27 cellular contexts compared by ENCODE assay signal in the genomic region with DNA sequence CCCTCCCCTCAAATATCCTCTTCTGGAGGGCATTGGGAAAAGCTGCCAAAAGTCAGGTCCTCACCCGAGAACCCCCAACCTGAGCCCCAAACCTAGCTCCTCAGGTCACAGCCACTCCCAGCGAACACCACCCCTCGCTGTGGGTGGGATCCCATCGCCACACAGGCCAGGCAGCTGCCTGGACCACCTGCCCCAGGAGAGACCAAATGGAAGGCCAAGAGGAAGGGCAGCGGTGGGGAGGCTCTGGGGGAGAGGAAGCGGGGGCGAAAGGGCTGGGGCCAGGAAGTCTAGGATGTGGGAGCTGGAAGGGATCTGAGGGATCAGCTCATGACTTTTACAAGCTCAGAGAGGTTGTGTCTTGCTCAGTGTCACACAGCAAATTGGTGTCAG. TPM values are rescaled to one million over a fixed set of nuclear protein-coding genes. Genes with fewer than 3 reads are reported as not detected.
"Had no signal": no experiment of that assay in that cellular context is flagged by ENCODE, and none has a peak within 500 bp of the region (broad histone marks: within the 10 kb centered on the region; RNA-seq: fewer than 3 reads in every experiment).

No MANE protein-coding gene starts in this region.

- H3K36me3 ChIP-seq: ascending aorta, MG63, Peyer's patch had no signal

- H3K36me3 Mint-ChIP-seq: activated CD8-positive, alpha-beta memory T cell treated with anti-CD3 and anti-CD28 coated beads, Interleukin-2, amount 10 ng/mL, durations not matched to agents 7 days and 5 days; activated naive CD4-positive, alpha-beta T cell treated with anti-CD3 and anti-CD28 coated beads, Interleukin-2, amount 50 U/mL, for 72 hours had no signal

- H3K27me3 ChIP-seq: ascending aorta, body of pancreas, MG63, Peyer's patch had no signal

- H3K4me1 Mint-ChIP-seq: activated CD8-positive, alpha-beta memory T cell treated with anti-CD3 and anti-CD28 coated beads, Interleukin-2, amount 10 ng/mL, durations not matched to agents 7 days and 5 days; activated naive CD8-positive, alpha-beta T cell treated with anti-CD3 and anti-CD28 coated beads, Interleukin-2, amount 50 U/mL, for 24 hours had no signal

- H3K4me3 Mint-ChIP-seq: activated CD8-positive, alpha-beta memory T cell treated with anti-CD3 and anti-CD28 coated beads, Interleukin-2, amount 10 ng/mL, durations not matched to agents 7 days and 5 days; activated naive CD8-positive, alpha-beta T cell treated with anti-CD3 and anti-CD28 coated beads, Interleukin-2, amount 50 U/mL, for 24 hours; activated T-cell treated with anti-CD3 and anti-CD28 coated beads, Interleukin-2, amount 50 U/mL, for 24 hours; T-helper 1 cell treated with Interleukin-12 subunit alpha and Interleukin-12 subunit beta and Interleukin-4 antibody, amounts not matched to agents 30 μg/mL and 1 μg/mL, for 36 hours had no signal

- H3K27ac Mint-ChIP-seq: activated CD8-positive, alpha-beta memory T cell treated with anti-CD3 and anti-CD28 coated beads, Interleukin-2, amount 10 ng/mL, durations not matched to agents 7 days and 5 days; activated naive CD4-positive, alpha-beta T cell treated with anti-CD3 and anti-CD28 coated beads, Interleukin-2, amount 50 U/mL, for 72 hours; activated naive CD8-positive, alpha-beta T cell treated with anti-CD3 and anti-CD28 coated beads, Interleukin-2, amount 50 U/mL, for 24 hours; activated T-cell treated with anti-CD3 and anti-CD28 coated beads, Interleukin-2, amount 50 U/mL, for 24 hours; T-helper 1 cell treated with Interleukin-12 subunit alpha and Interleukin-12 subunit beta and Interleukin-4 antibody, amounts not matched to agents 30 μg/mL and 1 μg/mL, for 36 hours had no signal

- H3K4me3 ChIP-seq: ascending aorta, body of pancreas, MG63, Peyer's patch had no signal

- H3K9me3 ChIP-seq: ascending aorta, body of pancreas, MG63, Peyer's patch had no signal

- H3K9me3 Mint-ChIP-seq: activated naive CD4-positive, alpha-beta T cell treated with anti-CD3 and anti-CD28 coated beads, Interleukin-2, amount 50 U/mL, for 72 hours; activated naive CD8-positive, alpha-beta T cell treated with anti-CD3 and anti-CD28 coated beads, Interleukin-2, amount 50 U/mL, for 24 hours; activated T-cell treated with anti-CD3 and anti-CD28 coated beads, Interleukin-2, amount 50 U/mL, for 24 hours; T-helper 1 cell treated with Interleukin-12 subunit alpha and Interleukin-12 subunit beta and Interleukin-4 antibody, amounts not matched to agents 30 μg/mL and 1 μg/mL, for 36 hours had no signal

- H3K27ac ChIP-seq: ascending aorta, body of pancreas, Peyer's patch, RWPE1 had no signal

- ATAC-seq: activated CD4-positive, CD25-positive, alpha-beta regulatory T cell treated with anti-CD3 and anti-CD28 coated beads, Interleukin-2, amount 50 U/mL, for 24 hours; activated CD8-positive, alpha-beta memory T cell treated with anti-CD3 and anti-CD28 coated beads, Interleukin-2, amount 10 ng/mL, durations not matched to agents 7 days and 5 days; activated naive CD4-positive, alpha-beta T cell treated with anti-CD3 and anti-CD28 coated beads, Interleukin-2, amount 50 U/mL, for 72 hours; activated naive CD8-positive, alpha-beta T cell treated with anti-CD3 and anti-CD28 coated beads, Interleukin-2, amount 50 U/mL, for 24 hours; body of pancreas had no signal

- H3K4me1 ChIP-seq: Peyer's patch had no signal

- DNase-seq: activated CD4-positive, alpha-beta T cell treated with anti-CD3 and anti-CD28 coated beads for 48 hours; activated CD4-positive, alpha-beta T cell treated with anti-CD3 and anti-CD28 coated beads, Interleukin-2, amount 50 U/mL, for 4 hours; activated CD8-positive, alpha-beta memory T cell treated with anti-CD3 and anti-CD28 coated beads, Interleukin-2, amount 10 ng/mL, durations not matched to agents 7 days and 5 days; activated effector memory CD4-positive, alpha-beta T cell treated with anti-CD3 and anti-CD28 coated beads, Interleukin-2, amount 50 U/mL, for 16 hours; activated naive CD4-positive, alpha-beta T cell treated with Interleukin-2 at 50 U/mL for 16 hours; activated naive CD8-positive, alpha-beta T cell treated with anti-CD3 and anti-CD28 coated beads, Interleukin-2, amount 50 U/mL, for 24 hours; activated T-cell treated with anti-CD3 and anti-CD28 coated beads, Interleukin-2, amount 50 U/mL, for 24 hours; amniotic stem cell; body of pancreas; central memory CD4-positive, alpha-beta T cell; MG63; MV-4-11; NCI-H1092 treated with DMSO at 0.1 percent for 48 hours; NCI-H1436; NCI-H1694 treated with DMSO at 0.1 percent for 48 hours; NCI-H2029 treated with DMSO at 0.1 percent for 48 hours; NCI-H510A treated with DMSO at 0.1 percent for 48 hours; NCI-H69; NK-92 treated with Interleukin-12 subunit alpha and Interleukin-12 subunit beta, amount 100 ng/mL, for 24 hours; Peyer's patch; SHP77 had no signal

RNA-seq across cellular contexts. Expression of a gene that starts 51.2 kb away (rescaled TPM):
- total RNA-seq: activated CD8-positive, alpha-beta memory T cell treated with anti-CD3 and anti-CD28 coated beads, Interleukin-2, amount 10 ng/mL, durations not matched to agents 7 days and 5 days; ascending aorta; body of pancreas; bronchial epithelial cell; Peyer's patch had no signal
